24 cellular contexts compared by ENCODE assay signal in the genomic region with DNA sequence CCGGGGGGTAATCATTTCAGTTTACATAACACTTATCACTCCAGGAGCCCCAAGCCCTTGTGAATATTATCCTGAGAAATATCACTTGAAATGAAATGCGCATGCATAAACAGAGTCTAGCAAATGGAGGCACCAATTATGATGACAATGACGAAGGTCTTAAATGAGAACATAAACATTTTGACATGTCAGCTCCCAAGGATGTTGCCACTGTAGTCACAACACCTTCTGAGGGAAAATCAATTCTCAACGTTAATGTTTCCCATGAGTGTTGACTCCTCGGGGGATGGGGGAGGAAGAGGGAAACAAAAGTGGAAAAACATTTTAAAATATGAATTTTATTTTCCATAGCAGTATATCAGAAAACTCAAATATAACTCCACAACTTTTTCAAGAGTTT. TPM values are rescaled to one million over a fixed set of nuclear protein-coding genes. Genes with fewer than 3 reads are reported as not detected.
A peak's percentile ranks its signal among the peaks of the same experiment; 100 is the strongest.
DNase-seq lines count a peak whose midpoint lies in the region; ATAC-seq and TF ChIP-seq lines count a peak whose summit lies in the region.
"Had no signal": no experiment of that assay in that cellular context is flagged by ENCODE, and none has a peak within 500 bp of the region (broad histone marks: within the 10 kb centered on the region; RNA-seq: fewer than 3 reads in every experiment).

No MANE protein-coding gene starts in this region.

- no peak overlapping the region for H3K4me3 ChIP-seq in endodermal cell (ENCODE audit: low read length)
- H3K4me3 ChIP-seq: MG63, SJCRH30, tibial nerve had no signal

- H3K4me1 Mint-ChIP-seq in endodermal cell: peaks cover 21% of the 10 kb centered on the region
- H3K4me1 Mint-ChIP-seq: memory B cell had no signal

- TF ChIP-seq CTCF in endodermal cell (conservative IDR thresholded peaks at IDR 0.05): no peak

- H3K27ac Mint-ChIP-seq in endodermal cell: no peak overlapping the region
- H3K27ac Mint-ChIP-seq: activated T-cell treated with anti-CD3 and anti-CD28 coated beads, Interleukin-2, amount 50 U/mL, for 24 hours; dendritic cell treated with granulocyte-macrophage colony-stimulating factor and Interleukin-4, amounts not matched to agents 40 ng/mL and 50 ng/mL, for 4 days; memory B cell; stimulated activated naive CD8-positive, alpha-beta T cell treated with anti-CD3 and anti-CD28 coated beads, Interleukin-15, Interleukin-2, amounts not matched to agents 100 ng/mL and 50 ng/mL, for 24 hours had no signal

- WGBS in endodermal cell (ENCODE audit: insufficient coverage in 1 of 2, insufficient read length in 1 of 2), 2 experiments: 63 to 75% methylated on average over 2 to 5 of the region's 5 CpGs

- no peaks in the 10 kb centered on the region for H3K27me3 ChIP-seq in endodermal cell (ENCODE audit: control insufficient read depth, insufficient read depth, low read length, poor library complexity, severe bottlenecking)
- H3K27me3 ChIP-seq: MG63, tibial nerve had no signal

- peaks cover 9% of the 10 kb centered on the region for H3K4me1 ChIP-seq in endodermal cell (ENCODE audit: control insufficient read depth, insufficient read depth, low read length)
- H3K4me1 ChIP-seq: SJCRH30, tibial nerve had no signal

- H3K27ac ChIP-seq in endodermal cell (ENCODE audit: low read depth, low read length): no peak overlapping the region
- H3K27ac ChIP-seq: SJCRH30, tibial nerve had no signal

- no peaks in the 10 kb centered on the region for H3K27me3 Mint-ChIP-seq in endodermal cell (ENCODE audit: insufficient read depth)

- peak overlapping the region; percentile 27 for H3K4me3 Mint-ChIP-seq in endodermal cell
- H3K4me3 Mint-ChIP-seq: activated T-cell treated with anti-CD3 and anti-CD28 coated beads, Interleukin-2, amount 50 U/mL, for 24 hours; dendritic cell treated with granulocyte-macrophage colony-stimulating factor and Interleukin-4, amounts not matched to agents 40 ng/mL and 50 ng/mL, for 4 days; memory B cell; stimulated activated naive CD8-positive, alpha-beta T cell treated with anti-CD3 and anti-CD28 coated beads, Interleukin-15, Interleukin-2, amounts not matched to agents 100 ng/mL and 50 ng/mL, for 24 hours had no signal

- H3K9me3 ChIP-seq in endodermal cell (ENCODE audit: control insufficient read depth, low read length): no peaks in the 10 kb centered on the region
- H3K9me3 ChIP-seq: MG63, SJCRH30, tibial nerve had no signal

- no peak overlapping the region for H3K9ac ChIP-seq in endodermal cell (ENCODE audit: extremely low read depth, low read length, poor library complexity, severe bottlenecking)

- H3K9me3 Mint-ChIP-seq in endodermal cell: no peaks in the 10 kb centered on the region
- H3K9me3 Mint-ChIP-seq: activated T-cell treated with anti-CD3 and anti-CD28 coated beads, Interleukin-2, amount 50 U/mL, for 24 hours; dendritic cell treated with granulocyte-macrophage colony-stimulating factor and Interleukin-4, amounts not matched to agents 40 ng/mL and 50 ng/mL, for 4 days; memory B cell; stimulated activated naive CD8-positive, alpha-beta T cell treated with anti-CD3 and anti-CD28 coated beads, Interleukin-15, Interleukin-2, amounts not matched to agents 100 ng/mL and 50 ng/mL, for 24 hours had no signal

- DNase-seq in DMS153 (lab: John Stamatoyannopoulos, UW): peak; percentile 81
- peak; percentile 87 to 100 (median 96) for DNase-seq in NCI-H1417 (lab: John Stamatoyannopoulos, UW)
- DNase-seq in NCI-H345 (lab: John Stamatoyannopoulos, UW): peak; percentile 89
- DNase-seq in endodermal cell: no peak
- DNase-seq in LoVo (ENCODE audit: low spot score): no peak
- no peak for DNase-seq in NCI-H526 (lab: John Stamatoyannopoulos, UW)
- DNase-seq: activated CD8-positive, alpha-beta memory T cell treated with anti-CD3 and anti-CD28 coated beads for 24 hours; activated naive CD4-positive, alpha-beta T cell treated with Interleukin-2 at 50 U/mL for 16 hours; activated T-cell treated with anti-CD3 and anti-CD28 coated beads, Interleukin-2, amount 50 U/mL, for 24 hours; Calu3; HCEC 1CT; head of caudate nucleus; left colon; MG63; SJCRH30; stimulated activated CD4-positive, alpha-beta T cell treated with anti-CD3 and anti-CD28 coated beads, Interleukin-4, amount 100 ng/mL, for 4 hours; T-helper 1 cell had no signal

- ATAC-seq in GM21825 (IDR thresholded peaks at IDR 0.05; ENCODE audit: unreplicated experiment): no peak
- no peak for ATAC-seq in GM21619 (IDR thresholded peaks at IDR 0.05; ENCODE audit: unreplicated experiment)
- ATAC-seq: Panc1 had no signal

- H3K36me3 Mint-ChIP-seq in endodermal cell (ENCODE audit: low read depth): no peaks in the 10 kb centered on the region
- H3K36me3 Mint-ChIP-seq: memory B cell had no signal

- H3K36me3 ChIP-seq in endodermal cell (ENCODE audit: control insufficient read depth, insufficient read depth, low read length): no peaks in the 10 kb centered on the region
- H3K36me3 ChIP-seq: MG63, SJCRH30, tibial nerve had no signal

RNA-seq across cellular contexts. Expression of a gene that starts 54.4 kb away (rescaled TPM):
- total RNA-seq in endodermal cell: 100 to 1,000 TPM; 154 to 167 TPM
- polyA plus RNA-seq in endodermal cell (2013, experiment 1 of 2): 147 TPM
- polyA plus RNA-seq in endodermal cell (2013, experiment 2 of 2): 135 TPM

Comparison
In these comparisons a context has a peak if more than half of its experiments do, and no peak if none do; other contexts are left out.
1. DNase-seq: peak in DMS153 (single experiment), NCI-H1417 (3 of 3) and NCI-H345 (single experiment); none in endodermal cell (single experiment), LoVo (single experiment) and NCI-H526 (0 of 2).